In genomic region chr11:119373917-119374631, GRCh38 we compare ENCODE assay signal across 9 cellular contexts. TPM values are rescaled to one million over a fixed set of nuclear protein-coding genes. Genes with fewer than 3 reads are reported as not detected.
DNase-seq lines count a peak whose midpoint lies in the region; ATAC-seq and TF ChIP-seq lines count a peak whose summit lies in the region.
"Had no signal": no experiment of that assay in that cellular context is flagged by ENCODE, and none has a peak within 500 bp of the region (broad histone marks: within the 10 kb centered on the region; RNA-seq: fewer than 3 reads in every experiment).

No MANE protein-coding gene starts in this region.

- H3K36me3 Mint-ChIP-seq in T-helper 17 cell (ENCODE audit: low read depth) = no peaks in the 10 kb centered on the region
- H3K36me3 Mint-ChIP-seq: natural killer cell treated with Interleukin-12 subunit alpha and Interleukin-12 subunit beta and Interleukin-15 and Interleukin-18, amount 100 ng/mL, for 72 hours had no signal

- peaks cover 25% of the 10 kb centered on the region for H3K27me3 Mint-ChIP-seq in T-helper 17 cell

- no peaks in the 10 kb centered on the region for H3K27me3 ChIP-seq in neural cell (ENCODE audit: insufficient read depth, low read depth, low read length)

- ATAC-seq in T-helper 17 cell (no peak), HG02763 (IDR thresholded peaks at IDR 0.05; ENCODE audit: unreplicated experiment) (no peak)

- no peak for TF ChIP-seq EP300 in neural cell (conservative IDR thresholded peaks at IDR 0.05; ENCODE audit: poor library complexity, severe bottlenecking)

- POLR2A ChIA-PET in HEK293 (lab: Yijun Ruan, JAX) = interaction anchor here (0.6 to 2.5 kb wide), 6 partner anchors 13 to 290 kb away, joined by 3 to 16 read pairs (median 6); partner anchors contain the start of genes C2CD2L and MCAM

- H3K4me2 ChIP-seq in neural cell (ENCODE audit: low read length) = no peak overlapping the region

- no peak overlapping the region for H3K27ac Mint-ChIP-seq in T-helper 17 cell
- H3K27ac Mint-ChIP-seq: natural killer cell treated with Interleukin-12 subunit alpha and Interleukin-12 subunit beta and Interleukin-15 and Interleukin-18, amount 100 ng/mL, for 72 hours had no signal

- no peaks in the 10 kb centered on the region for H3K79me2 ChIP-seq in neural cell (replicated peaks; ENCODE audit: insufficient read depth, low read length)

- DNase-seq in CD1c-positive myeloid dendritic cell (ENCODE audit: extremely low spot score) (peak; percentile 75), NCI-H748 (lab: John Stamatoyannopoulos, UW; ENCODE audit: unreplicated experiment) (peak; percentile 63), fibroblast of mammary gland (ENCODE audit: low read depth) (peak; percentile 82), T-helper 17 cell (no peak)
- peak; percentile 51 for DNase-seq in activated CD8-positive, alpha-beta memory T cell treated with anti-CD3 and anti-CD28 coated beads, Interleukin-2, amount 50 U/mL, for 4 hours

- H3K9me3 ChIP-seq in HEK293 (ENCODE audit: control insufficient read depth, insufficient read depth, low read depth, low read length) (no peaks in the 10 kb centered on the region), neural cell (ENCODE audit: low read length) (no peaks in the 10 kb centered on the region), T-helper 17 cell (ENCODE audit: control insufficient read depth, low read length, poor library complexity, severe bottlenecking) (no peaks in the 10 kb centered on the region)

- H3K4me3 Mint-ChIP-seq in T-helper 17 cell = no peak overlapping the region
- H3K4me3 Mint-ChIP-seq: natural killer cell treated with Interleukin-12 subunit alpha and Interleukin-12 subunit beta and Interleukin-15 and Interleukin-18, amount 100 ng/mL, for 72 hours had no signal

- peaks cover 10% of the 10 kb centered on the region for H3K4me1 Mint-ChIP-seq in T-helper 17 cell

- TF ChIP-seq CTCF in HEK293 (tag by site-specific recombination; IDR thresholded peaks at IDR 0.05) (peak; percentile 34; the same call in 1 of the 2 replicates), fibroblast of mammary gland (conservative IDR thresholded peaks at IDR 0.05; ENCODE audit: control insufficient read depth, insufficient read depth, low read depth, low read length) (peak; percentile 96), neural cell (IDR thresholded peaks at IDR 0.05; ENCODE audit: poor library complexity, severe bottlenecking) (peak; percentile 95)

- no peaks in the 10 kb centered on the region for H3F3A ChIP-seq in neural cell (ENCODE audit: insufficient read depth, low read length, poor library complexity, severe bottlenecking)

- CTCF ChIA-PET in HEK293 (lab: Yijun Ruan, JAX) = interaction anchor here (0.5 to 13.7 kb wide), 39 partner anchors 7 to 1054 kb away, joined by 3 to 160 read pairs (median 4); partner anchors contain the start of genes C1QTNF5, CBL, CENATAC and RNF26

- peaks cover 2% of the 10 kb centered on the region; the same call in 1 of the 2 replicates for H3K4me1 ChIP-seq in HEK293 (ENCODE audit: control insufficient read depth, insufficient read depth, low read length)

- H3K9ac ChIP-seq in neural cell (ENCODE audit: low read length) = no peak overlapping the region

- no peak overlapping the region for H3K27ac ChIP-seq in HEK293 (ENCODE audit: extremely low read depth, low read depth, low read length)
- no peak overlapping the region for H3K27ac ChIP-seq in neural cell (ENCODE audit: low read length)

- no peak overlapping the region for H3K4me3 ChIP-seq in HEK293 (ENCODE audit: low read depth, low read length)
- no peak overlapping the region for H3K4me3 ChIP-seq in fibroblast of mammary gland (ENCODE audit: control insufficient read depth, low read depth, low read length)
- H3K4me3 ChIP-seq in neural cell (ENCODE audit: low read length) = no peak overlapping the region

- H3K36me3 ChIP-seq in HEK293 (ENCODE audit: control insufficient read depth in 2 of 2, insufficient read depth in 1 of 2, low read length in 2 of 2) (no peaks in the 10 kb centered on the region), neural cell (ENCODE audit: insufficient read depth, low read length) (no peaks in the 10 kb centered on the region)

- TF ChIP-seq RAD21 in neural cell (conservative IDR thresholded peaks at IDR 0.05) = peak; percentile 97

- no peaks in the 10 kb centered on the region for H4K20me1 ChIP-seq in neural cell (ENCODE audit: insufficient read depth)

- H2AFZ ChIP-seq in neural cell (ENCODE audit: low read depth, low read length) = no peak overlapping the region

- no peaks in the 10 kb centered on the region for H3K9me2 ChIP-seq in neural cell (ENCODE audit: insufficient read depth, low read length)

TF ChIP-seq in HEK293, 187 proteins besides CTCF, POLR2A, EP300 and RAD21 (continues in another document):
- TF ChIP-seq ZBTB17 (tag by site-specific recombination; IDR thresholded peaks at IDR 0.05) (peak; percentile 24; the same call in 1 of the 2 replicates), EGR2 (tag by site-specific recombination; IDR thresholded peaks at IDR 0.05; ENCODE audit: low read depth) (0 out of 2 replicates have a peak, but pooled peaks have one; percentile 9), ZBTB48 (tag by site-specific recombination; IDR thresholded peaks at IDR 0.05) (peak; percentile 67), ZNF654 (tag by site-specific recombination; IDR thresholded peaks at IDR 0.05; ENCODE audit: low read depth) (peak; percentile 88), ZNF660 (tag by site-specific recombination; IDR thresholded peaks at IDR 0.05) (0 out of 2 replicates have a peak, but pooled peaks have one; percentile 24), ZFP3 (tag by site-specific recombination; IDR thresholded peaks at IDR 0.05; ENCODE audit: low read depth) (peak; percentile 65), ZNF449 (tag by site-specific recombination; IDR thresholded peaks at IDR 0.05) (no peak)

TF ChIP-seq in neural cell, 6 proteins besides CTCF, POLR2A, EP300 and RAD21:
- TF ChIP-seq REST (IDR thresholded peaks at IDR 0.05; ENCODE audit: borderline replicate concordance) (no peak), SMC3 (conservative IDR thresholded peaks at IDR 0.05; ENCODE audit: poor library complexity) (peak; percentile 92), TAF1 (IDR thresholded peaks at IDR 0.05; ENCODE audit: low read depth) (no peak)

RNA-seq across cellular contexts. Expression of gene USP2, which starts 7.4 kb away (rescaled TPM):
- 0.59 and 0.74 TPM in 2 replicates for polyA plus RNA-seq in neural cell
- polyA minus RNA-seq in neural cell = 1.5 and 3.6 TPM in 2 replicates
- total RNA-seq in T-helper 17 cell = 1 to 10 TPM; 1.7 to 5.2 TPM
- total RNA-seq: natural killer cell treated with Interleukin-12 subunit alpha and Interleukin-12 subunit beta and Interleukin-15 and Interleukin-18, amount 100 ng/mL, for 72 hours had no signal

RNA-seq across cellular contexts. Expression of gene MFRP, which starts 27.6 kb away (rescaled TPM):
- polyA plus RNA-seq in neural cell = not detected in 2 replicates
- polyA minus RNA-seq in neural cell = not detected in 2 replicates
- not detected for total RNA-seq in T-helper 17 cell
- total RNA-seq: natural killer cell treated with Interleukin-12 subunit alpha and Interleukin-12 subunit beta and Interleukin-15 and Interleukin-18, amount 100 ng/mL, for 72 hours had no signal

RNA-seq across cellular contexts. Expression of gene C1QTNF5, which starts 33.4 kb away (rescaled TPM):
- polyA plus RNA-seq in neural cell = not detected in 2 replicates
- not detected in 2 replicates for polyA minus RNA-seq in neural cell
- total RNA-seq in T-helper 17 cell = not detected
- total RNA-seq: natural killer cell treated with Interleukin-12 subunit alpha and Interleukin-12 subunit beta and Interleukin-15 and Interleukin-18, amount 100 ng/mL, for 72 hours had no signal

RNA-seq across cellular contexts. Expression of gene RNF26, which starts 39.7 kb away (rescaled TPM):
- polyA plus RNA-seq in neural cell = 1.9 and 2.6 TPM in 2 replicates
- 3.9 and 4.1 TPM in 2 replicates for polyA minus RNA-seq in neural cell
- total RNA-seq in T-helper 17 cell = 10 to 100 TPM; 15.3 to 19.0 TPM

RNA-seq across cellular contexts. Expression of gene THY1, which starts 48.9 kb away (rescaled TPM):
- polyA plus RNA-seq in neural cell = 98.3 and 118 TPM in 2 replicates
- 54.3 and 67.3 TPM in 2 replicates for polyA minus RNA-seq in neural cell
- under 1 TPM in 1 of 2 donors, not detected in 1; 0.20 TPM for total RNA-seq in T-helper 17 cell
- total RNA-seq: natural killer cell treated with Interleukin-12 subunit alpha and Interleukin-12 subunit beta and Interleukin-15 and Interleukin-18, amount 100 ng/mL, for 72 hours had no signal

Comparison
In these comparisons a context has a peak if more than half of its experiments do, and no peak if none do; other contexts are left out.
1. DNase-seq: peak in CD1c-positive myeloid dendritic cell (single experiment), NCI-H748 (single experiment), activated CD8-positive, alpha-beta memory T cell treated with anti-CD3 and anti-CD28 coated beads, Interleukin-2, amount 50 U/mL, for 4 hours (single experiment) and fibroblast of mammary gland (single experiment); none in T-helper 17 cell (0 of 3).
2. CTCF ChIP-seq: peak in every context shown above with its lines; median percentile 96 in fibroblast of mammary gland; 95 in neural cell; 34 in HEK293.